33 cellular contexts compared by ENCODE assay signal in the genomic region with DNA sequence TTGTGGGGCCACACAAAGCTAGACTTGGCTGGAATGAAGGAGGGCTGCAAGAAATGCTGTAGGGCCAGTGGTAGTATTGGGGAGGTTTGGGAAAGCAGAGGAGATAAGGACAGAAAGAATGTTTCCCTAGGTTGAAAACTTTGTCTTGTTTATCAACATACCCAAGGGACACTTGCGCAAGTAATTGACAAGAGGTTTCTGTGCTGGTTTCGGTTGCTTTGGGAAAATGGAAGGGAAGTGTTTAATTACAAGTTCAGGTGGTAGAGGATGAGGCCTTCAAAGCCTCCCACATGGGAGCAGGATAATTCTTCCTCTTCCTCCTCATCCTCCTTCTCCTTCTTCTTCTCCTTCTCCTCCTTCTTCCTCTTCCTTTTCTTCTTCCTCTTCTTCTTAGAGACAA.
"Had no signal": no experiment of that assay in that cellular context is flagged by ENCODE, and none has a peak within 500 bp of the region (broad histone marks: within the 10 kb centered on the region; RNA-seq: fewer than 3 reads in every experiment).

No MANE protein-coding gene starts in this region.

- H3K4me3 Mint-ChIP-seq: activated CD4-positive, alpha-beta T cell treated with anti-CD3 and anti-CD28 coated beads for 36 hours; activated CD4-positive, alpha-beta T cell treated with anti-CD3 and anti-CD28 coated beads, Interleukin-2, amount 10 ng/mL, durations not matched to agents 7 days and 5 days; activated CD8-positive, alpha-beta T cell treated with anti-CD3 and anti-CD28 coated beads, Interleukin-2, amount 10 ng/mL, durations not matched to agents 7 days and 5 days; activated naive CD4-positive, alpha-beta T cell treated with anti-CD3 and anti-CD28 coated beads, Interleukin-2, amount 50 U/mL, for 24 hours; activated naive CD8-positive, alpha-beta T cell treated with anti-CD3 and anti-CD28 coated beads, Interleukin-2, amount 10 ng/mL, durations not matched to agents 7 days and 5 days; activated T-cell treated with anti-CD3 and anti-CD28 coated beads, Interleukin-2, amount 50 U/mL, for 24 hours; WTC11 had no signal

- H3K27ac ChIP-seq: ascending aorta, cardiac muscle cell, KMS-11, SJSA1 had no signal

- H3K4me2 ChIP-seq: KMS-11, SK-N-SH had no signal

- H3K9me3 ChIP-seq: ascending aorta, SJSA1, SK-N-SH had no signal

- H3K9me3 Mint-ChIP-seq: activated CD4-positive, alpha-beta T cell treated with anti-CD3 and anti-CD28 coated beads, Interleukin-2, amount 10 ng/mL, durations not matched to agents 7 days and 5 days; activated naive CD4-positive, alpha-beta T cell treated with anti-CD3 and anti-CD28 coated beads, Interleukin-2, amount 50 U/mL, for 24 hours; activated naive CD8-positive, alpha-beta T cell treated with anti-CD3 and anti-CD28 coated beads, Interleukin-2, amount 10 ng/mL, durations not matched to agents 7 days and 5 days; activated T-cell treated with anti-CD3 and anti-CD28 coated beads, Interleukin-2, amount 50 U/mL, for 24 hours; activated T-helper 2 cell treated with anti-CD3 and anti-CD28 coated beads, Interferon-gamma antibody, Interleukin-2, Interleukin-4, amounts not matched to agents 10 μg/mL and 5 μg/mL and 100 μg/mL, durations not matched to agents 14 hours and 24 hours and 36 hours had no signal

- H3K9ac ChIP-seq: KMS-11, SK-N-SH had no signal

- H3K36me3 Mint-ChIP-seq: activated naive CD4-positive, alpha-beta T cell treated with anti-CD3 and anti-CD28 coated beads, Interleukin-2, amount 50 U/mL, for 24 hours; activated naive CD8-positive, alpha-beta T cell treated with anti-CD3 and anti-CD28 coated beads, Interleukin-2, amount 10 ng/mL, durations not matched to agents 7 days and 5 days; WTC11 had no signal

- H3K4me3 ChIP-seq: ascending aorta, cardiac muscle cell, SJSA1 had no signal

- H3K27me3 ChIP-seq: ascending aorta, cardiac muscle cell, SJSA1 had no signal

- DNase-seq: activated CD4-positive, alpha-beta T cell treated with anti-CD3 and anti-CD28 coated beads for 36 hours; activated CD4-positive, alpha-beta T cell treated with anti-CD3 and anti-CD28 coated beads, Interleukin-2, amount 10 ng/mL, durations not matched to agents 7 days and 5 days; activated CD4-positive, alpha-beta T cell treated with anti-CD3 and anti-CD28 coated beads, Interleukin-2, amount 50 U/mL, for 48 hours; activated CD8-positive, alpha-beta T cell treated with anti-CD3 and anti-CD28 coated beads, Interleukin-2, amount 10 ng/mL, durations not matched to agents 7 days and 5 days; activated gamma-delta T cell; activated naive CD4-positive, alpha-beta T cell treated with Interleukin-2 at 50 U/mL for 16 hours; activated naive CD8-positive, alpha-beta T cell treated with anti-CD3 and anti-CD28 coated beads, Interleukin-2, amount 10 ng/mL, durations not matched to agents 7 days and 5 days; activated T-cell treated with anti-CD3 and anti-CD28 coated beads, Interleukin-2, amount 50 U/mL, for 24 hours; amygdala; MM.1S; NCI-H1092 treated with DMSO at 0.1 percent for 48 hours; NCI-H1417; NCI-H146; NCI-H187; NCI-H2029 treated with DMSO at 0.1 percent for 48 hours; NCI-H2107; NCI-H2171; NCI-H510A; NCI-H526; NCI-H748 treated with DMSO at 0.1 percent for 48 hours; SHP77 treated with DMSO at 0.1 percent for 48 hours; SK-N-SH; SW 1271; T-helper 1 cell; T-helper 2 cell; T-helper 9 cell had no signal

- H3K27ac Mint-ChIP-seq: activated CD4-positive, alpha-beta T cell treated with anti-CD3 and anti-CD28 coated beads for 36 hours; activated CD4-positive, alpha-beta T cell treated with anti-CD3 and anti-CD28 coated beads, Interleukin-2, amount 10 ng/mL, durations not matched to agents 7 days and 5 days; activated CD8-positive, alpha-beta T cell treated with anti-CD3 and anti-CD28 coated beads, Interleukin-2, amount 10 ng/mL, durations not matched to agents 7 days and 5 days; activated naive CD4-positive, alpha-beta T cell treated with anti-CD3 and anti-CD28 coated beads, Interleukin-2, amount 50 U/mL, for 24 hours; activated naive CD8-positive, alpha-beta T cell treated with anti-CD3 and anti-CD28 coated beads, Interleukin-2, amount 10 ng/mL, durations not matched to agents 7 days and 5 days; activated T-cell treated with anti-CD3 and anti-CD28 coated beads, Interleukin-2, amount 50 U/mL, for 24 hours; activated T-helper 2 cell treated with anti-CD3 and anti-CD28 coated beads, Interferon-gamma antibody, Interleukin-2, Interleukin-4, amounts not matched to agents 10 μg/mL and 5 μg/mL and 100 μg/mL, durations not matched to agents 14 hours and 24 hours and 36 hours; WTC11 had no signal

- H3K36me3 ChIP-seq: ascending aorta, cardiac muscle cell, SJSA1 had no signal
